Comparison of ENCODE assay signal across 23 cellular contexts in the genomic region with DNA sequence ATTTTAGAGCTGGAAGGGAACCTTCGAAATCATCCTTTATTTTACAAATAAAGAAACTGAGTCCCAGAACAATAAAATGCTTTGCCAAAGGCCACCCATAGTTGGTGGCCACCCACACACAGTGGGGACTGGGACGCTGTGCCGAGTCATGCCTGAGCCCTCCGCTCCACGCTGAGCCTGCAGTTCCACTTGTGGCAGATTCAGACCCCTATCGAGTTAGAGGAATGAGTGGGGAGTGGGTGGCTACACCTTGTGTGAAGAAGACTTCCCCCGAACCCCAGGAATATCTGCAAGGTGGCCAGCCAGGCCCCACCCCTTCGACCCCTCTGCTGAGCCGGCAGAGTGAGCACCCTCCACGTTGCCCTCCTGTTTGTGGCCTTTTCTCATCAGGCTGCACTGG.
DNase-seq lines count a peak whose midpoint lies in the region; TF ChIP-seq lines count a peak whose summit lies in the region.
"Had no signal": no experiment of that assay in that cellular context is flagged by ENCODE, and none has a peak within 500 bp of the region (broad histone marks: within the 10 kb centered on the region; RNA-seq: fewer than 3 reads in every experiment).

No MANE protein-coding gene starts in this region.

- H3K27me3 ChIP-seq in sigmoid colon = no peaks in the 10 kb centered on the region
- H3K27me3 ChIP-seq in colonic mucosa = no peaks in the 10 kb centered on the region
- H3K27me3 ChIP-seq in WERI-Rb-1 (ENCODE audit: insufficient read depth, low read depth, severe bottlenecking) = no peaks in the 10 kb centered on the region
- H3K27me3 ChIP-seq: BLaER1, Peyer's patch had no signal

- DNase-seq in CD14-positive monocyte (ENCODE audit: low spot score) (peak; percentile 18), ecto neural progenitor cell (ENCODE audit: low spot score) (peak; percentile 41), mesenteric fat pad (ENCODE audit: low spot score) (peak; percentile 45), sigmoid colon (peak; percentile 46), NCI-H1417 (lab: John Stamatoyannopoulos, UW) (no peak), colonic mucosa (no peak), WERI-Rb-1 (no peak)
- DNase-seq: CD4-positive, alpha-beta memory T cell; COR-L47; GM23248; IMR-90; MM.1S; NCI-H1048; NCI-H1417 treated with DMSO at 0.1 percent for 48 hours; NCI-H1694 treated with DMSO at 0.1 percent for 48 hours; NCI-H2081; NCI-H2227 treated with DMSO at 0.1 percent for 48 hours; Peyer's patch; SIG-M5 had no signal

- peaks cover 0 to 2% (median 2%) of the 10 kb centered on the region in 3 donors for H3K27me3 Mint-ChIP-seq in CD14-positive monocyte (ENCODE audit: low read depth in 3 of 3)

- TF ChIP-seq POLR2A in sigmoid colon (IDR thresholded peaks at IDR 0.05) = no peak

- H3K9me3 Mint-ChIP-seq in CD14-positive monocyte = peaks cover 0 to 1% (median 0%) of the 10 kb centered on the region in 7 donors
- H3K9me3 Mint-ChIP-seq: CD4-positive, alpha-beta memory T cell had no signal

- H3K36me3 ChIP-seq in sigmoid colon = no peaks in the 10 kb centered on the region
- H3K36me3 ChIP-seq in colonic mucosa = no peaks in the 10 kb centered on the region
- H3K36me3 ChIP-seq in WERI-Rb-1 = no peaks in the 10 kb centered on the region
- H3K36me3 ChIP-seq: BLaER1, HAP-1, Peyer's patch had no signal

- no peak for TF ChIP-seq CTCF in CD14-positive monocyte (IDR thresholded peaks at IDR 0.05)
- no peak for TF ChIP-seq CTCF in sigmoid colon (IDR thresholded peaks at IDR 0.05)
- TF ChIP-seq CTCF in colonic mucosa (IDR thresholded peaks at IDR 0.05) = no peak
- no peak for TF ChIP-seq CTCF in WERI-Rb-1 (IDR thresholded peaks at IDR 0.05; ENCODE audit: low read depth, low read length)

- H3K9ac ChIP-seq in colonic mucosa (ENCODE audit: low read depth in 2 of 2, low read length in 2 of 2) = no peak overlapping the region
- H3K9ac ChIP-seq: BLaER1, GM23248, KMS-11 had no signal

- H3K4me1 ChIP-seq in sigmoid colon = no peaks in the 10 kb centered on the region
- no peaks in the 10 kb centered on the region for H3K4me1 ChIP-seq in colonic mucosa
- H3K4me1 ChIP-seq: Peyer's patch had no signal

- intact Hi-C loops in CD14-positive monocyte (cut with micrococcal nuclease) = no loop called here
- intact Hi-C loops in sigmoid colon (cut with DNase I) = no loop called here
- intact Hi-C loops in colonic mucosa (cut with DNase I) = no loop called here

- no peaks in the 10 kb centered on the region for H3K36me3 Mint-ChIP-seq in CD14-positive monocyte
- H3K36me3 Mint-ChIP-seq: CD4-positive, alpha-beta memory T cell had no signal

- H3K9me3 ChIP-seq in sigmoid colon (no peaks in the 10 kb centered on the region), colonic mucosa (no peaks in the 10 kb centered on the region), WERI-Rb-1 (ENCODE audit: severe bottlenecking) (no peaks in the 10 kb centered on the region)
- H3K9me3 ChIP-seq: BLaER1, HAP-1, Peyer's patch had no signal

- 92 to 94% methylated on average over 10 of the region's 10 CpGs for WGBS in sigmoid colon, 2 donors

- no peak overlapping the region for H3K27ac ChIP-seq in sigmoid colon
- no peak overlapping the region for H3K27ac ChIP-seq in colonic mucosa
- H3K27ac ChIP-seq in WERI-Rb-1 = no peak overlapping the region
- H3K27ac ChIP-seq: BLaER1, GM23248, KMS-11, Peyer's patch, SK-N-MC had no signal

- H3K4me3 ChIP-seq in sigmoid colon = no peak overlapping the region
- H3K4me3 ChIP-seq in colonic mucosa = no peak overlapping the region
- no peak overlapping the region for H3K4me3 ChIP-seq in WERI-Rb-1 (ENCODE audit: low read depth, low read length)
- H3K4me3 ChIP-seq: BLaER1, GM23248, HAP-1, Peyer's patch, SK-N-MC had no signal

- peak overlapping the region in 1 of 7 donors; percentile 77 for H3K27ac Mint-ChIP-seq in CD14-positive monocyte
- H3K27ac Mint-ChIP-seq: CD4-positive, alpha-beta memory T cell had no signal

- H3K4me3 Mint-ChIP-seq in CD14-positive monocyte = no peak overlapping the region
- H3K4me3 Mint-ChIP-seq: CD4-positive, alpha-beta memory T cell had no signal

- peaks cover 2% of the 10 kb centered on the region for H3K4me1 Mint-ChIP-seq in CD14-positive monocyte

- no peak for TF ChIP-seq EP300 in sigmoid colon (IDR thresholded peaks at IDR 0.05)

Comparison
In these comparisons a context has a peak if more than half of its experiments do, and no peak if none do; other contexts are left out.
1. DNase-seq: peak in CD14-positive monocyte (single experiment), ecto neural progenitor cell (single experiment), mesenteric fat pad (single experiment) and sigmoid colon (single experiment); none in NCI-H1417 (0 of 3), colonic mucosa (single experiment) and WERI-Rb-1 (single experiment).